8 cellular contexts compared by ENCODE assay signal in the genomic region with DNA sequence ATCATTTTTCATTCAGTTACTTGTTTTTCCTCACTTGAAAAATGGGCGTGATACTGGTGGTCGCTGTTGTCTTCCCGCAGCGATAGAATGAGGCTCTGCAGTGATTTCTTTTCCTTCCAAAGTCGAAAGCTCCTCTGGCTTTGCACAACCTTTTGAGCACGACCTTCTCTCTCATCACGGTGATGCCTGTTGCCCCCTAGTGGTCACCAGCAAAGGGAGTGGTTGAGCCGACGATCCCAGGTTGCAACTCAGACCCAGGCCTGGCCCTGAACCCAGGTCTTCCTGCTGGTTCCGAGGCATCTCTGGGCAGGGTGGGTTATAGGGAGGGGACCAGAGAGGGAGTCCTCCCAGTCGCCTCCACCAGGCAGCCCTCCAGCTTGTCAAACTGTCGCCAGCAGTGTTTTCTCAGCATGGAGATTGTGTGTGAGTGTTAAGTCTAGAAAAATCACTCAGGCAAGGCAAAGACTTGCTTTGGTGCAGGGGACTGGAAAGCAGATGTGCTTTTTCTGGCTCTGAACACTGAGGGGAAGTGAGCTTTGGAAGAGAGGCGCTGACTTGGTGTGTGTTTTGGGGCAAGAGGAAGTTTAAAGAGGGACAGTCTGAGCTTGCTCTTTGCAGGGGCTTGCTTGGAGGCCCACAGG.
DNase-seq lines count a peak whose midpoint lies in the region; ATAC-seq and TF ChIP-seq lines count a peak whose summit lies in the region.

No MANE protein-coding gene starts in this region.

- intact Hi-C loops in testis (cut with DNase I; ENCODE audit: low total_unique reads): loop anchor here (10.0 kb wide), 1 partner anchor 346 kb away; no protein-coding TSS in a partner anchor

- H2AK5ac ChIP-seq in neuronal stem cell (ENCODE audit: low read depth, low read length): no peak overlapping the region

- no peak overlapping the region for H3K27ac ChIP-seq in Peyer's patch
- no peak overlapping the region for H3K27ac ChIP-seq in neuronal stem cell (replicated peaks; ENCODE audit: low read length)
- no peak overlapping the region for H3K27ac ChIP-seq in testis

- H2AFZ ChIP-seq in neuronal stem cell (ENCODE audit: low read length): peak overlapping the region; percentile 85

- no peaks in the 10 kb centered on the region for H3K9me3 ChIP-seq in Peyer's patch
- no peaks in the 10 kb centered on the region for H3K9me3 ChIP-seq in neuronal stem cell (replicated peaks in 1 of 2; ENCODE audit: control insufficient read depth in 2 of 2, insufficient read depth in 1 of 2, low read depth in 1 of 2, low read length in 2 of 2)
- H3K9me3 ChIP-seq in testis: no peaks in the 10 kb centered on the region

- H3K9me3 Mint-ChIP-seq in activated T-helper 17 cell treated with anti-CD3 and anti-CD28 coated beads, Interleukin-2, amount 50 U/mL, for 72 hours: peaks cover 4% of the 10 kb centered on the region

- H2BK12ac ChIP-seq in neuronal stem cell (ENCODE audit: low read length): no peak overlapping the region

- ATAC-seq in activated T-helper 17 cell treated with anti-CD3 and anti-CD28 coated beads, Interleukin-2, amount 50 U/mL, for 72 hours (replicated peaks): peak; percentile 60
- no peak for ATAC-seq in HG03045 (IDR thresholded peaks at IDR 0.05; ENCODE audit: unreplicated experiment)

- H3K23ac ChIP-seq in neuronal stem cell (ENCODE audit: low read depth, low read length, poor library complexity): no peak overlapping the region

- peak overlapping the region; percentile 77 for H3K4me2 ChIP-seq in neuronal stem cell (ENCODE audit: insufficient read depth, low read length, poor library complexity, severe bottlenecking)

- peak; percentile 42 for DNase-seq in COLO829 (ENCODE audit: low spot score)
- peak; percentile 17 for DNase-seq in HS-27A (ENCODE audit: low read depth)
- DNase-seq in Peyer's patch: peak; percentile 41 to 83 (median 62)
- peak; percentile 53 to 84 for DNase-seq in foreskin fibroblast
- DNase-seq in neuronal stem cell (ENCODE audit: low spot score): peak; percentile 59
- peak; percentile 84 for DNase-seq in testis

- no peak overlapping the region for H3K4me3 Mint-ChIP-seq in activated T-helper 17 cell treated with anti-CD3 and anti-CD28 coated beads, Interleukin-2, amount 50 U/mL, for 72 hours

- H3K27me3 ChIP-seq in Peyer's patch (no peaks in the 10 kb centered on the region), neuronal stem cell (ENCODE audit: control insufficient read depth in 3 of 3, insufficient read depth in 3 of 3, low read depth in 1 of 3, low read length in 3 of 3) (peaks cover 0 to 30% (median 4%) of the 10 kb centered on the region in 3 experiments), testis (no peaks in the 10 kb centered on the region)

- TF ChIP-seq POLR2A in Peyer's patch (IDR thresholded peaks at IDR 0.05) (no peak), testis (IDR thresholded peaks at IDR 0.05) (no peak)

- H2BK15ac ChIP-seq in neuronal stem cell (ENCODE audit: low read length): no peak overlapping the region

- no peak overlapping the region for H3K9ac ChIP-seq in neuronal stem cell (ENCODE audit: low read depth, low read length, poor library complexity)

- peak in 5 of 6 experiments; percentile 50 to 77 (median 72) for TF ChIP-seq CTCF in Peyer's patch (IDR thresholded peaks at IDR 0.05)
- peak; percentile 94 for TF ChIP-seq CTCF in foreskin fibroblast (IDR thresholded peaks at IDR 0.05; ENCODE audit: low read depth, low read length)
- peak; percentile 55 to 89 (median 77) for TF ChIP-seq CTCF in testis (IDR thresholded peaks at IDR 0.05)

- no peak overlapping the region for H3K4ac ChIP-seq in neuronal stem cell (ENCODE audit: low read length)

- H3K4me3 ChIP-seq in Peyer's patch (peak overlapping the region in 2 of 4 donors; percentile 17 to 34), foreskin fibroblast (ENCODE audit: low read depth in 1 of 2, low read length in 2 of 2) (peak overlapping the region; percentile 51 to 56), neuronal stem cell (ENCODE audit: low read length in 2 of 2) (peak overlapping the region; percentile 23 to 27), testis (peak overlapping the region; percentile 27 to 40)

- no peaks in the 10 kb centered on the region for H3K4me1 Mint-ChIP-seq in activated T-helper 17 cell treated with anti-CD3 and anti-CD28 coated beads, Interleukin-2, amount 50 U/mL, for 72 hours

- no peaks in the 10 kb centered on the region for H3K36me3 Mint-ChIP-seq in activated T-helper 17 cell treated with anti-CD3 and anti-CD28 coated beads, Interleukin-2, amount 50 U/mL, for 72 hours (ENCODE audit: low read depth)

- WGBS in neuronal stem cell (ENCODE audit: extremely low coverage in 2 of 2, insufficient read length in 2 of 2, insufficient replicate concordance in 1 of 2), 2 donors: no CpG with 5 or more reads among the region's 13 CpGs
- WGBS in testis, 2 donors: 6 to 8% methylated on average over 12 to 13 of the region's 13 CpGs

- H3K4me1 ChIP-seq in Peyer's patch (peaks cover 0 to 8% (median 0%) of the 10 kb centered on the region in 4 donors), neuronal stem cell (ENCODE audit: control insufficient read depth in 2 of 2, insufficient read depth in 1 of 2, low read depth in 1 of 2, low read length in 2 of 2) (peaks cover 3 to 7% of the 10 kb centered on the region in 2 donors), testis (no peaks in the 10 kb centered on the region)

- H3K27ac Mint-ChIP-seq in activated T-helper 17 cell treated with anti-CD3 and anti-CD28 coated beads, Interleukin-2, amount 50 U/mL, for 72 hours: no peak overlapping the region

- no peak overlapping the region for H3K14ac ChIP-seq in neuronal stem cell (ENCODE audit: low read length)

- no peak overlapping the region for H4K91ac ChIP-seq in neuronal stem cell (ENCODE audit: low read depth, low read length, poor library complexity)

- no peak overlapping the region for H3K18ac ChIP-seq in neuronal stem cell (ENCODE audit: low read length)

- H3K36me3 ChIP-seq in Peyer's patch (no peaks in the 10 kb centered on the region), neuronal stem cell (replicated peaks in 1 of 2; ENCODE audit: control insufficient read depth in 2 of 2, insufficient read depth in 2 of 2, low read length in 2 of 2) (no peaks in the 10 kb centered on the region), testis (ENCODE audit: low read depth, missing control alignments) (no peaks in the 10 kb centered on the region)

- H2BK5ac ChIP-seq in neuronal stem cell (ENCODE audit: low read length): no peak overlapping the region

- H3K27me3 Mint-ChIP-seq in activated T-helper 17 cell treated with anti-CD3 and anti-CD28 coated beads, Interleukin-2, amount 50 U/mL, for 72 hours: peaks cover 23% of the 10 kb centered on the region

- no peaks in the 10 kb centered on the region for H3K79me1 ChIP-seq in neuronal stem cell (ENCODE audit: low read depth, low read length)

- H2BK120ac ChIP-seq in neuronal stem cell (ENCODE audit: low read depth, low read length): no peak overlapping the region

- H4K8ac ChIP-seq in neuronal stem cell (ENCODE audit: low read depth, low read length): no peak overlapping the region

Comparison
In these comparisons a context has a peak if more than half of its experiments do, and no peak if none do; other contexts are left out.
1. DNase-seq: peak in every context shown above with its lines; median percentile 84 in testis; 68 in foreskin fibroblast; 62 in Peyer's patch; 59 in neuronal stem cell; 42 in COLO829; 17 in HS-27A.